2 cellular contexts compared by ENCODE assay signal in genomic region chr6:34096193-34096592, GRCh38.
TF ChIP-seq lines count a peak whose summit lies in the region.

No MANE protein-coding gene starts in this region.

TF ChIP-seq in GM23338, 12 proteins besides CTCF, POLR2A, EP300 and RAD21 (continued from another document):
- TF ChIP-seq ETS1 (IDR thresholded peaks at IDR 0.05) (no peak), ZNF462 (CRISPR knock-in tag; IDR thresholded peaks at IDR 0.05) (no peak), NANOG (IDR thresholded peaks at IDR 0.05; ENCODE audit: borderline replicate concordance) (no peak), EZH2 (IDR thresholded peaks at IDR 0.05; ENCODE audit: low read depth, unreplicated experiment) (no peak), STAT1 (IDR thresholded peaks at IDR 0.05; ENCODE audit: unreplicated experiment) (no peak), EZH2phosphoT487 (IDR thresholded peaks at IDR 0.05; ENCODE audit: unreplicated experiment) (no peak)

TF ChIP-seq in WTC11, 78 proteins besides CTCF, POLR2A, EP300 and RAD21 (continued from another document):
- TF ChIP-seq AR (CRISPR knock-in tag; IDR thresholded peaks at IDR 0.05) (no peak), E2F4 (CRISPR knock-in tag; IDR thresholded peaks at IDR 0.05; ENCODE audit: borderline replicate concordance, low read depth) (no peak), ZBTB43 (CRISPR knock-in tag; IDR thresholded peaks at IDR 0.05) (no peak)
TF ChIP-seq in WTC11: peak in this region for 0.
